1 cellular context compared by ENCODE assay signal in the genomic region with DNA sequence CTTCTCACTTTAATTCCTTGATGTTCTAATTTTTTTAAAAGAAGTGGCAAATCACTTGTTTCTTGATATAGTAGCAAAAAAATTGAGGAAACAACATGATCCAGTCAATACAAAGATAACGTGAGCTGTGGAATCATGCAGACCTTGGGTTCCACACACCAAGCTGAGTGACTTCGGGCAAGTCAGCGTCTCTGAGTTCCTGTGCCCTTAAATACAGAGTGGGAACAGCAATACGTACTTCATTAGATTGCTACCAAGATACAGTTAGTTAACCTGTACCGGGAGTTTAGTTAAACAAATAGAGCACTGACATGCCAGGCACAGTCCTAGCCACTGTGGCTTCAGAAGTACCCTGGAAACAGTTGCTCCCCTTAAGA.
TF ChIP-seq lines count a peak whose summit lies in the region.

No MANE protein-coding gene starts in this region.

TF ChIP-seq in endothelial cell of umbilical vein, 7 proteins besides CTCF, POLR2A, EP300 and RAD21:
- TF ChIP-seq JUN (IDR thresholded peaks at IDR 0.05; ENCODE audit: borderline replicate concordance, insufficient read depth, insufficient read length, low read depth) (no peak), MYC (IDR thresholded peaks at IDR 0.05; ENCODE audit: low read depth, low read length) (no peak), FOS (IDR thresholded peaks at IDR 0.05; ENCODE audit: borderline replicate concordance, insufficient read depth, low read length) (no peak), EZH2 (IDR thresholded peaks at IDR 0.05; ENCODE audit: borderline replicate concordance, low read depth, low read length, severe bottlenecking) (no peak), POLR2AphosphoS5 (IDR thresholded peaks at IDR 0.05; ENCODE audit: insufficient read depth, low read depth, low read length) (no peak), GATA2 (IDR thresholded peaks at IDR 0.05; ENCODE audit: insufficient read depth, insufficient read length, low read depth, low read length) (no peak)
- TF ChIP-seq, protein P1, sequence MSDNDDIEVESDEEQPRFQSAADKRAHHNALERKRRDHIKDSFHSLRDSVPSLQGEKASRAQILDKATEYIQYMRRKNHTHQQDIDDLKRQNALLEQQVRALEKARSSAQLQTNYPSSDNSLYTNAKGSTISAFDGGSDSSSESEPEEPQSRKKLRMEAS (IDR thresholded peaks at IDR 0.05; ENCODE audit: insufficient read depth, insufficient read length), result no peak
